9 cellular contexts compared by ENCODE assay signal in the genomic region with DNA sequence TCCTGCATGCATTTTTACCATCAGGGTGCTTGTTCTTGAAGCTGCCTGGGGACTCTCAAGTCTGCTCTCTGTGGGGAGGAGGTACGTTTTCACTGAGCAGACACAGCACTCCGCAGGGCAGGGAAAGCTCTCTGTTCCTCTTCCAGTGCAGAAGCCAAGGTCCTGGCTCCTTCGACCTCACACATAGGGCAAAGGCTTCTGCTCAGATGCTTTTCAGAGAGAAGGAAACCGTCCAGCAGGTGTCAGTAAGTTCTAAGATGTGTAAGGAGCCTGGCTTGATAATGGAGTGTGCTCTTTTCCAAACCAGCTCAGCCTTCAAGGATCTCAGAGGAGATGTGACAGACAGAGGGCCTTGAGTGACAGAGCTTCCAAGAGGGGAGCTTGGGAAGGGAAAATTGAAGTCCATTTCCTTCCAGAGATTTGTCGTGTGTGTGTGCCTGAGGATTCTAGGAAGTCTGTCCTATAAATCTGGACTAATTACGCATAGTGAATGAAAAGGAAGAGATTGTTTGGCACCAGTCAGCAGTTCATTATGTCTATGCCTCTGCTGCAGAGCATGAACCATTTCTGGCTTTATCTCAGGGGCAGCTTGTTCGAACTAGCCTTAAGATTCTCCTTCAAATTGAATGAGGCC.
A peak's percentile ranks its signal among the peaks of the same experiment; 100 is the strongest.
DNase-seq lines count a peak whose midpoint lies in the region; ATAC-seq, FAIRE-seq and TF ChIP-seq lines count a peak whose summit lies in the region.
"Had no signal": no experiment of that assay in that cellular context is flagged by ENCODE, and none has a peak within 500 bp of the region (broad histone marks: within the 10 kb centered on the region; RNA-seq: fewer than 3 reads in every experiment).

No MANE protein-coding gene starts in this region.

- peaks cover 5% of the 10 kb centered on the region for H3K4me1 Mint-ChIP-seq in T-helper 17 cell
- H3K4me1 Mint-ChIP-seq: activated B cell treated with CpG ODN at 0.5 μM for 24 hours had no signal

- H3K4me3 Mint-ChIP-seq in T-helper 17 cell, result no peak overlapping the region
- H3K4me3 Mint-ChIP-seq: activated B cell treated with CpG ODN at 0.5 μM for 24 hours had no signal

- no peaks in the 10 kb centered on the region for H3K36me3 Mint-ChIP-seq in T-helper 17 cell (ENCODE audit: low read depth)

- H3K4me3 ChIP-seq in gastroesophageal sphincter, result no peak overlapping the region

- no peak for TF ChIP-seq POLR2A in H54 (IDR thresholded peaks at IDR 0.05; ENCODE audit: low read depth, low read length)
- TF ChIP-seq POLR2A in gastroesophageal sphincter (IDR thresholded peaks at IDR 0.05), result no peak

- 28 to 38% methylated on average over 4 of the region's 7 CpGs for WGBS in gastroesophageal sphincter (ENCODE audit: low coverage in 1 of 2), 2 donors

- no peak for ATAC-seq in gastroesophageal sphincter
- no peak for ATAC-seq in GM18519 (IDR thresholded peaks at IDR 0.05; ENCODE audit: low FRiP score, unreplicated experiment)
- ATAC-seq in T-helper 17 cell, result no peak

- DNase-seq in Daoy (ENCODE audit: low read depth) (peak; percentile 51), H54 (ENCODE audit: insufficient read length, low spot score) (peak; percentile 30), NCI-H1436 treated with DMSO at 0.1 percent for 48 hours (lab: John Stamatoyannopoulos, UW) (peak; percentile 54), SKM-1 treated with dmso at 0.1 percent for 144 hours (lab: John Stamatoyannopoulos, UW; ENCODE audit: unreplicated experiment) (peak; percentile 87), putamen (ENCODE audit: low spot score) (peak; percentile 52), T-helper 17 cell (no peak)
- DNase-seq: activated B cell treated with CpG ODN at 0.5 μM for 24 hours had no signal

- H3K27me3 Mint-ChIP-seq in T-helper 17 cell, result peaks cover 48% of the 10 kb centered on the region

- no peaks in the 10 kb centered on the region for H3K27me3 ChIP-seq in gastroesophageal sphincter

- H3K9me3 ChIP-seq in gastroesophageal sphincter (no peaks in the 10 kb centered on the region), T-helper 17 cell (ENCODE audit: control insufficient read depth, low read length, poor library complexity, severe bottlenecking) (no peaks in the 10 kb centered on the region)

- peak in 3 of 4 experiments; percentile 28 to 55 (median 29) for TF ChIP-seq CTCF in gastroesophageal sphincter (IDR thresholded peaks at IDR 0.05)

- no peak for TF ChIP-seq EP300 in gastroesophageal sphincter (IDR thresholded peaks at IDR 0.05)

- H3K27ac Mint-ChIP-seq in T-helper 17 cell, result no peak overlapping the region
- H3K27ac Mint-ChIP-seq: activated B cell treated with CpG ODN at 0.5 μM for 24 hours had no signal

- no peaks in the 10 kb centered on the region for H3K4me1 ChIP-seq in gastroesophageal sphincter

- no peak overlapping the region for H3K27ac ChIP-seq in gastroesophageal sphincter

- FAIRE-seq in H54 (lab: Jason Lieb, UNC), result no peak

- no peaks in the 10 kb centered on the region for H3K36me3 ChIP-seq in gastroesophageal sphincter

Comparison
In these comparisons a context has a peak if more than half of its experiments do, and no peak if none do; other contexts are left out.
1. DNase-seq: peak in Daoy (single experiment), H54 (single experiment), NCI-H1436 treated with DMSO at 0.1 percent for 48 hours (single experiment), SKM-1 treated with dmso at 0.1 percent for 144 hours (single experiment) and putamen (single experiment); none in T-helper 17 cell (0 of 3).